In genomic region chr15:55588818-55589122, GRCh38 we compare ENCODE assay signal across 8 cellular contexts. TPM values are rescaled to one million over a fixed set of nuclear protein-coding genes. Genes with fewer than 3 reads are reported as not detected.
DNase-seq lines count a peak whose midpoint lies in the region; ATAC-seq and TF ChIP-seq lines count a peak whose summit lies in the region.

No MANE protein-coding gene starts in this region.

- peak overlapping the region in 58 of 59 donors; percentile 26 to 76 (median 58) for H3K4me3 ChIP-seq in dorsolateral prefrontal cortex

- H3K4me1 Mint-ChIP-seq in stimulated activated naive CD8-positive, alpha-beta T cell treated with anti-CD3 and anti-CD28 coated beads, Interleukin-15, Interleukin-2, amounts not matched to agents 100 ng/mL and 50 ng/mL, for 24 hours (ENCODE audit: low read depth): peaks cover 4% of the 10 kb centered on the region
- peaks cover 0 to 3% (median 0%) of the 10 kb centered on the region in 3 donors for H3K4me1 Mint-ChIP-seq in naive B cell

- in situ Hi-C loops in GM13976 (cut with MboI; ENCODE audit: low sequenced_read_pairs, unreplicated experiment): no loop called here

- H3K36me3 Mint-ChIP-seq in stimulated activated naive CD8-positive, alpha-beta T cell treated with anti-CD3 and anti-CD28 coated beads, Interleukin-15, Interleukin-2, amounts not matched to agents 100 ng/mL and 50 ng/mL, for 24 hours (ENCODE audit: low read depth): no peaks in the 10 kb centered on the region
- H3K36me3 Mint-ChIP-seq in naive B cell: no peaks in the 10 kb centered on the region

- peaks cover 40% of the 10 kb centered on the region for H3K27me3 Mint-ChIP-seq in stimulated activated naive CD8-positive, alpha-beta T cell treated with anti-CD3 and anti-CD28 coated beads, Interleukin-15, Interleukin-2, amounts not matched to agents 100 ng/mL and 50 ng/mL, for 24 hours
- H3K27me3 Mint-ChIP-seq in naive B cell: peaks cover 37 to 52% (median 40%) of the 10 kb centered on the region in 3 donors

- DNase-seq in stimulated activated naive CD8-positive, alpha-beta T cell treated with anti-CD3 and anti-CD28 coated beads, Interleukin-15, Interleukin-2, amounts not matched to agents 100 U/mL and 50 U/mL, for 24 hours: no peak
- DNase-seq in dorsolateral prefrontal cortex (peak in 2 of 10 donors; percentile 5 to 48), naive B cell (no peak), HCEC 1CT (no peak), GM13976 (ENCODE audit: low spot score) (no peak), LoVo (ENCODE audit: low spot score) (no peak)
- no peak for DNase-seq in stimulated activated CD4-positive, alpha-beta T cell treated with anti-CD3 and anti-CD28 coated beads, Interleukin-2, amount 100 ng/mL, for 24 hours

- intact Hi-C loops in dorsolateral prefrontal cortex (cut with DNase I): no loop called here

- no peak for TF ChIP-seq CTCF in dorsolateral prefrontal cortex (IDR thresholded peaks at IDR 0.05 in 54 of 56, conservative IDR thresholded peaks at IDR 0.05 in 2 of 56; ENCODE audit: low read depth in 1 of 56, partially characterized antibody in 56 of 56)
- no peak for TF ChIP-seq CTCF in GM13976 (IDR thresholded peaks at IDR 0.05; ENCODE audit: borderline replicate concordance, control extremely low read depth, extremely low read depth, insufficient read depth, missing control alignments)

- peaks cover 3% of the 10 kb centered on the region for H3K9me3 Mint-ChIP-seq in stimulated activated naive CD8-positive, alpha-beta T cell treated with anti-CD3 and anti-CD28 coated beads, Interleukin-15, Interleukin-2, amounts not matched to agents 100 ng/mL and 50 ng/mL, for 24 hours
- peaks cover 2 to 12% (median 8%) of the 10 kb centered on the region in 7 donors for H3K9me3 Mint-ChIP-seq in naive B cell

- H3K4me3 Mint-ChIP-seq in stimulated activated naive CD8-positive, alpha-beta T cell treated with anti-CD3 and anti-CD28 coated beads, Interleukin-15, Interleukin-2, amounts not matched to agents 100 ng/mL and 50 ng/mL, for 24 hours: peak overlapping the region; percentile 57
- H3K4me3 Mint-ChIP-seq in naive B cell: peak overlapping the region in 6 of 8 donors; percentile 61 to 78 (median 74)

- H3K27me3 ChIP-seq in dorsolateral prefrontal cortex: peaks cover 0 to 39% (median 19%) of the 10 kb centered on the region in 45 donors

- no peak overlapping the region for H3K27ac Mint-ChIP-seq in stimulated activated naive CD8-positive, alpha-beta T cell treated with anti-CD3 and anti-CD28 coated beads, Interleukin-15, Interleukin-2, amounts not matched to agents 100 ng/mL and 50 ng/mL, for 24 hours
- H3K27ac Mint-ChIP-seq in naive B cell: no peak overlapping the region

- no peak for ATAC-seq in stimulated activated naive CD8-positive, alpha-beta T cell treated with anti-CD3 and anti-CD28 coated beads, Interleukin-15, Interleukin-2, amounts not matched to agents 100 U/mL and 50 U/mL, for 24 hours
- ATAC-seq in naive B cell (ENCODE audit: low read depth in 2 of 2): no peak

- peak overlapping the region in 5 of 59 donors; percentile 13 to 68 (median 57) for H3K27ac ChIP-seq in dorsolateral prefrontal cortex

RNA-seq across cellular contexts. Expression of gene PYGO1, which starts 0.6 kb away (rescaled TPM):
- total RNA-seq in dorsolateral prefrontal cortex: 10 to 100 TPM in 31 of 120 experiments, 1 to 10 TPM in 89; 3.6 to 15.2 (median 8.8) TPM
- not detected for polyA plus RNA-seq in naive B cell (ENCODE audit: low read depth in 6 of 6)
